ENCODE assay signal across 8 cellular contexts in the genomic region with DNA sequence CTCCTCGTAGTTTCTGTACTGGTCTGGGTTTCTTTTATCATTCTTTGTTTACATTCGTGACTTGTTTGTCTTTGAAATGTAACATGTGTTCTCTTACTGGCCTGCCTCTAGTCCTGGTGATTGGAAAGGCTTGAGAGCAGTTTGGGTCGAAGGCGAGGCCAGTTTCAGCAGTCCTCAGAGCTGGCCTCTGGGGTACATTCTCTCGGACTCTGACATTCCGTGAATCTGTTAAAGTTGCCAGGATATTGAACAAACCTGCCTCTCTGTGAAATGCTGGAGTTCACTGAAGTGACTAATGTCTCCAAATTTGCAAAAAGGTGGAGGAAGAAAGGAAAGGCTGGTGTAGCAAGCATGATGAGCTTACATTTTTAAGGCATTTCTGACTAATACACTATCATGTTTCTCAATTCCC. TPM values are rescaled to one million over a fixed set of nuclear protein-coding genes. Genes with fewer than 3 reads are reported as not detected.
DNase-seq lines count a peak whose midpoint lies in the region; ATAC-seq and TF ChIP-seq lines count a peak whose summit lies in the region.

No MANE protein-coding gene starts in this region.

- CTCF ChIA-PET in CD8-positive, alpha-beta T cell (lab: Charles Lee), result no interaction called here
- CTCF ChIA-PET in activated CD8-positive, alpha-beta T cell treated with anti-CD3 and anti-CD28 coated beads for 36 hours (lab: Charles Lee), result interaction anchor here (1.2 kb wide), 1 partner anchor 8 kb away, joined by 5 read pairs; no protein-coding TSS in a partner anchor

- POLR2A ChIA-PET in CD8-positive, alpha-beta T cell (lab: Charles Lee), result no interaction called here
- POLR2A ChIA-PET in activated CD8-positive, alpha-beta T cell treated with anti-CD3 and anti-CD28 coated beads for 36 hours (lab: Charles Lee), result no interaction called here

- H3K4me1 Mint-ChIP-seq in CD8-positive, alpha-beta T cell (ENCODE audit: low read depth), result peaks cover 11% of the 10 kb centered on the region
- peaks cover 6% of the 10 kb centered on the region for H3K4me1 Mint-ChIP-seq in activated CD8-positive, alpha-beta T cell treated with anti-CD3 and anti-CD28 coated beads for 36 hours (ENCODE audit: low read depth)

- peaks cover 6% of the 10 kb centered on the region for H3K4me1 ChIP-seq in CD8-positive, alpha-beta T cell (ENCODE audit: insufficient read depth, low read length)
- H3K4me1 ChIP-seq in neutrophil (ENCODE audit: control insufficient read depth in 1 of 2, insufficient read depth in 1 of 2, low read depth in 1 of 2, low read length in 1 of 2), result peaks cover 9 to 16% of the 10 kb centered on the region in 2 experiments

- intact Hi-C loops in CD8-positive, alpha-beta T cell (cut with DNase I, micrococcal nuclease), result no loop called here
- intact Hi-C loops in activated CD8-positive, alpha-beta T cell treated with anti-CD3 and anti-CD28 coated beads for 36 hours (cut with micrococcal nuclease), result no loop called here

- H3K27ac Mint-ChIP-seq in CD8-positive, alpha-beta T cell, result no peak overlapping the region
- no peak overlapping the region for H3K27ac Mint-ChIP-seq in activated CD8-positive, alpha-beta T cell treated with anti-CD3 and anti-CD28 coated beads for 36 hours

- H3K27ac ChIP-seq in CD8-positive, alpha-beta T cell (ENCODE audit: low read depth, low read length), result no peak overlapping the region
- no peak overlapping the region for H3K27ac ChIP-seq in HL-60 (replicated peaks)
- no peak overlapping the region for H3K27ac ChIP-seq in neutrophil

- peaks cover 2% of the 10 kb centered on the region for H3K36me3 Mint-ChIP-seq in CD8-positive, alpha-beta T cell
- no peaks in the 10 kb centered on the region for H3K36me3 Mint-ChIP-seq in activated CD8-positive, alpha-beta T cell treated with anti-CD3 and anti-CD28 coated beads for 36 hours (ENCODE audit: low read depth)

- no peak for DNase-seq in CD8-positive, alpha-beta T cell
- DNase-seq in HL-60 (ENCODE audit: low read depth in 1 of 2, low spot score in 1 of 2), result no peak
- DNase-seq in activated CD8-positive, alpha-beta T cell treated with anti-CD3 and anti-CD28 coated beads for 36 hours, result no peak
- DNase-seq in glomerular visceral epithelial cell (ENCODE audit: extremely low spot score), result peak; percentile 45
- no peak for DNase-seq in GM10266 (ENCODE audit: extremely low spot score)

- H3K4me3 Mint-ChIP-seq in CD8-positive, alpha-beta T cell, result peak overlapping the region; percentile 86
- H3K4me3 Mint-ChIP-seq in activated CD8-positive, alpha-beta T cell treated with anti-CD3 and anti-CD28 coated beads for 36 hours, result peak overlapping the region; percentile 71

- ATAC-seq in CD8-positive, alpha-beta T cell, result no peak
- no peak for ATAC-seq in activated CD8-positive, alpha-beta T cell treated with anti-CD3 and anti-CD28 coated beads for 36 hours
- ATAC-seq in GM21825 (IDR thresholded peaks at IDR 0.05; ENCODE audit: unreplicated experiment) (no peak), GM19467 (IDR thresholded peaks at IDR 0.05; ENCODE audit: unreplicated experiment) (no peak)

- H3K27me3 Mint-ChIP-seq in CD8-positive, alpha-beta T cell (ENCODE audit: low read depth), result peaks cover 14% of the 10 kb centered on the region
- H3K27me3 Mint-ChIP-seq in activated CD8-positive, alpha-beta T cell treated with anti-CD3 and anti-CD28 coated beads for 36 hours, result peaks cover 12% of the 10 kb centered on the region

- H3K4me3 ChIP-seq in CD8-positive, alpha-beta T cell (ENCODE audit: low read depth, low read length), result peak overlapping the region; percentile 61
- H3K4me3 ChIP-seq in HL-60 (replicated peaks; ENCODE audit: insufficient read depth, low read length) (peak overlapping the region; percentile 73), neutrophil (ENCODE audit: low read depth in 1 of 2, low read length in 1 of 2) (peak overlapping the region; percentile 47 to 60)

- no peaks in the 10 kb centered on the region for H3K36me3 ChIP-seq in CD8-positive, alpha-beta T cell (ENCODE audit: insufficient read depth, low read length)
- no peaks in the 10 kb centered on the region for H3K36me3 ChIP-seq in neutrophil

- no peaks in the 10 kb centered on the region for H3K27me3 ChIP-seq in CD8-positive, alpha-beta T cell (ENCODE audit: insufficient read depth, low read length)
- peaks cover 31% of the 10 kb centered on the region for H3K27me3 ChIP-seq in HL-60 (ENCODE audit: insufficient read depth, poor library complexity, severe bottlenecking)
- H3K27me3 ChIP-seq in neutrophil, result peaks cover 59% of the 10 kb centered on the region

- no peak for TF ChIP-seq CTCF in CD8-positive, alpha-beta T cell (IDR thresholded peaks at IDR 0.05)
- no peak for TF ChIP-seq CTCF in HL-60 (IDR thresholded peaks at IDR 0.05; ENCODE audit: insufficient read depth, low read length)
- no peak for TF ChIP-seq CTCF in activated CD8-positive, alpha-beta T cell treated with anti-CD3 and anti-CD28 coated beads for 36 hours (IDR thresholded peaks at IDR 0.05)
- no peak for TF ChIP-seq CTCF in neutrophil (IDR thresholded peaks at IDR 0.05)
- no peak for TF ChIP-seq CTCF in GM10266 (IDR thresholded peaks at IDR 0.05; ENCODE audit: control insufficient read depth, insufficient read depth, low read depth, missing control alignments)

- H3K9me3 ChIP-seq in CD8-positive, alpha-beta T cell (ENCODE audit: low read length), result no peaks in the 10 kb centered on the region
- no peaks in the 10 kb centered on the region for H3K9me3 ChIP-seq in neutrophil

- H3K9me3 Mint-ChIP-seq in CD8-positive, alpha-beta T cell, result peaks cover 14% of the 10 kb centered on the region
- H3K9me3 Mint-ChIP-seq in activated CD8-positive, alpha-beta T cell treated with anti-CD3 and anti-CD28 coated beads for 36 hours, result peaks cover 12% of the 10 kb centered on the region

RNA-seq across cellular contexts. Expression of a gene that starts 1.5 kb away (rescaled TPM):
- total RNA-seq in CD8-positive, alpha-beta T cell, result 1 to 10 TPM; 2.7 to 3.2 TPM
- 1 to 10 TPM; 2.1 to 3.2 TPM for total RNA-seq in activated CD8-positive, alpha-beta T cell treated with anti-CD3 and anti-CD28 coated beads for 36 hours
